Comparison of ENCODE assay signal across 8 cellular contexts in genomic region chr12:107864727-107865126, GRCh38.
DNase-seq lines count a peak whose midpoint lies in the region; ATAC-seq and TF ChIP-seq lines count a peak whose summit lies in the region.
"Not testable (repeated sequence)": the region's sequence is repeated elsewhere in the genome, so short reads cannot be mapped to it uniquely, and the experiment has no call there.

No MANE protein-coding gene starts in this region.

- DNase-seq in WTC11 (ENCODE audit: low spot score); dorsolateral prefrontal cortex; left ventricle myocardium inferior; nephron progenitor cell; smooth muscle cell (lab: John Stamatoyannopoulos, UW; ENCODE audit: unreplicated experiment): not testable (repeated sequence)

- TF ChIP-seq CTCF in WTC11 (IDR thresholded peaks at IDR 0.05); dorsolateral prefrontal cortex (IDR thresholded peaks at IDR 0.05 in 54 of 56, conservative IDR thresholded peaks at IDR 0.05 in 2 of 56; ENCODE audit: low read depth in 1 of 56, partially characterized antibody in 56 of 56); left ventricle myocardium inferior (IDR thresholded peaks at IDR 0.05; ENCODE audit: borderline replicate concordance); nephron progenitor cell (IDR thresholded peaks at IDR 0.05); smooth muscle cell (IDR thresholded peaks at IDR 0.05; ENCODE audit: borderline replicate concordance, insufficient read depth, poor library complexity, severe bottlenecking): not testable (repeated sequence)

- intact Hi-C loops in dorsolateral prefrontal cortex (cut with DNase I); left ventricle myocardium inferior (cut with micrococcal nuclease): not testable (repeated sequence)

- H3K27ac Mint-ChIP-seq in WTC11, nephron progenitor cell: not testable (repeated sequence)

- H3K27me3 Mint-ChIP-seq in WTC11 (ENCODE audit: low read depth) = peaks cover 56% of the 10 kb centered on the region
- peaks cover 77% of the 10 kb centered on the region for H3K27me3 Mint-ChIP-seq in nephron progenitor cell (ENCODE audit: low read depth, poor library complexity)

- peak overlapping the region; percentile 58; the same call in 1 of the 2 replicates for H3K9ac ChIP-seq in ES-I3 (ENCODE audit: low read depth, low read length)
- not testable (repeated sequence) for H3K9ac ChIP-seq in HUES64 (ENCODE audit: low read depth, low read length); smooth muscle cell (ENCODE audit: low read depth)

- not testable (repeated sequence) for H3F3A ChIP-seq in smooth muscle cell (ENCODE audit: low read depth)

- H3K4me1 Mint-ChIP-seq in WTC11 (peaks cover 12% of the 10 kb centered on the region), nephron progenitor cell (peaks cover 16% of the 10 kb centered on the region)

- POLR2A ChIA-PET in WTC11 (lab: Charles Lee) = interaction anchor here (0.5 to 1.1 kb wide), 2 partner anchors 8 to 346 kb away, joined by 3 to 4 read pairs; no protein-coding TSS in a partner anchor

- peaks cover 73% of the 10 kb centered on the region for H3K27me3 ChIP-seq in HUES64 (ENCODE audit: insufficient read depth, low read length)
- H3K27me3 ChIP-seq in dorsolateral prefrontal cortex = peaks cover 0 to 55% (median 12%) of the 10 kb centered on the region in 45 donors
- peaks cover 78% of the 10 kb centered on the region for H3K27me3 ChIP-seq in left ventricle myocardium inferior (ENCODE audit: low read depth)
- peaks cover 82% of the 10 kb centered on the region for H3K27me3 ChIP-seq in smooth muscle cell (ENCODE audit: low read depth)

- not testable (repeated sequence) for H3K9me3 ChIP-seq in ES-I3 (ENCODE audit: control insufficient read depth, insufficient read depth, low read length); HUES64 (ENCODE audit: insufficient read depth, low read depth, low read length); left ventricle myocardium inferior (replicated peaks); iPS-18c (ENCODE audit: control insufficient read depth, insufficient read depth, low read length); smooth muscle cell (replicated peaks; ENCODE audit: low read depth)

- ATAC-seq in WTC11 = not testable (repeated sequence)

- H3K27ac ChIP-seq in HUES64 (ENCODE audit: low read depth, low read length); dorsolateral prefrontal cortex; left ventricle myocardium inferior (replicated peaks); smooth muscle cell (ENCODE audit: low read depth): not testable (repeated sequence)

- H3K4me3 Mint-ChIP-seq in WTC11 (peak overlapping the region; percentile 71), nephron progenitor cell (peak overlapping the region; percentile 76)

- not testable (repeated sequence) for H3K4me1 ChIP-seq in ES-I3 (ENCODE audit: insufficient read depth, low read length); HUES64 (ENCODE audit: insufficient read depth, low read length); left ventricle myocardium inferior; smooth muscle cell (ENCODE audit: low read depth)

- H3K9me3 Mint-ChIP-seq in WTC11 (peaks cover 16% of the 10 kb centered on the region), nephron progenitor cell (peaks cover 29% of the 10 kb centered on the region)

- H4K20me1 ChIP-seq in smooth muscle cell (ENCODE audit: low read depth) = not testable (repeated sequence)

- not testable (repeated sequence) for H3K79me2 ChIP-seq in smooth muscle cell (ENCODE audit: low read depth)

- H3K4me3 ChIP-seq in HUES64 (ENCODE audit: low read length) (peak overlapping the region; percentile 59), dorsolateral prefrontal cortex (peak overlapping the region in 42 of 59 donors; percentile 5 to 63 (median 44)), left ventricle myocardium inferior (peak overlapping the region; percentile 51), iPS-18c (ENCODE audit: insufficient read depth, low read depth, low read length) (peak overlapping the region; percentile 51; the same call in 1 of the 2 replicates), smooth muscle cell (peak overlapping the region; percentile 42)

- CTCF ChIA-PET in WTC11 (lab: Charles Lee) = interaction anchor here (0.7 to 2.2 kb wide), 8 partner anchors 8 to 194 kb away, joined by 3 to 15 read pairs (median 6); no protein-coding TSS in a partner anchor

- H3K36me3 ChIP-seq in ES-I3 (ENCODE audit: insufficient read depth, low read length); HUES64 (ENCODE audit: insufficient read depth, low read length); left ventricle myocardium inferior; smooth muscle cell (ENCODE audit: low read depth): not testable (repeated sequence)

- 44% methylated on average over 12 of the region's 12 CpGs for WGBS in HUES64
- WGBS in smooth muscle cell (ENCODE audit: low lambda C conversion rate) = 53% methylated on average over 12 of the region's 12 CpGs

- H3K4me2 ChIP-seq in smooth muscle cell = peak overlapping the region; percentile 88

- H3K36me3 Mint-ChIP-seq in WTC11; nephron progenitor cell (ENCODE audit: low read depth): not testable (repeated sequence)

- peak overlapping the region; percentile 85 for H2AFZ ChIP-seq in smooth muscle cell (ENCODE audit: low read depth)
